In genomic region chr15:39756806-39757522, GRCh38 we compare ENCODE assay signal across 8 cellular contexts. TPM values are rescaled to one million over a fixed set of nuclear protein-coding genes. Genes with fewer than 3 reads are reported as not detected.
DNase-seq lines count a peak whose midpoint lies in the region; ATAC-seq and TF ChIP-seq lines count a peak whose summit lies in the region.

No MANE protein-coding gene starts in this region.

- H3K4me3 ChIP-seq in GM12875 (ENCODE audit: low read depth, low read length) (no peak overlapping the region), ascending aorta (no peak overlapping the region), uterus (no peak overlapping the region)

- DNase-seq in AML-193 (lab: John Stamatoyannopoulos, UW) (peak; percentile 58 to 67), NCI-H446 treated with DMSO at 0.1 percent for 48 hours (lab: John Stamatoyannopoulos, UW) (peak; percentile 65), ascending aorta (ENCODE audit: low spot score in 2 of 2) (no peak), left colon (no peak), uterus (peak in 1 of 2 donors; percentile 36)

- TF ChIP-seq CTCF in GM12875 (IDR thresholded peaks at IDR 0.05; ENCODE audit: borderline replicate concordance, insufficient read depth, low read depth, low read length) (peak; percentile 41; the same call in 1 of the 2 replicates), ascending aorta (IDR thresholded peaks at IDR 0.05) (peak; percentile 37 to 85 (median 68)), uterus (IDR thresholded peaks at IDR 0.05) (peak; percentile 61 to 84 (median 76))

- H3K36me3 ChIP-seq in ascending aorta (no peaks in the 10 kb centered on the region), uterus (no peaks in the 10 kb centered on the region)

- intact Hi-C loops in ascending aorta (cut with DNase I) (loop anchor here (2.0 to 10.0 kb wide), 4 partner anchors 70 to 1048 kb away; no protein-coding TSS in a partner anchor), left colon (cut with DNase I, micrococcal nuclease) (loop anchor here in 1 of 2 donors (10.0 kb wide), 2 partner anchors 162 to 1052 kb away; no protein-coding TSS in a partner anchor), uterus (cut with DNase I; ENCODE audit: low total_unique reads) (loop anchor here (5.0 kb wide), 1 partner anchor 1050 kb away; no protein-coding TSS in a partner anchor)

- H3K9me3 ChIP-seq in ascending aorta (no peaks in the 10 kb centered on the region), uterus (no peaks in the 10 kb centered on the region)

- H3K27me3 ChIP-seq in ascending aorta (no peaks in the 10 kb centered on the region), uterus (no peaks in the 10 kb centered on the region)

- H3K4me1 ChIP-seq in ascending aorta: no peaks in the 10 kb centered on the region
- H3K4me1 ChIP-seq in uterus: peaks cover 0 to 4% of the 10 kb centered on the region in 2 donors

- H3K27ac ChIP-seq in ascending aorta: no peak overlapping the region
- no peak overlapping the region for H3K27ac ChIP-seq in uterus

- ATAC-seq in left colon (peak; percentile 56), HG03196 (IDR thresholded peaks at IDR 0.05; ENCODE audit: unreplicated experiment) (no peak), GM19397 (IDR thresholded peaks at IDR 0.05; ENCODE audit: unreplicated experiment) (no peak)

- no peak for TF ChIP-seq POLR2A in uterus (IDR thresholded peaks at IDR 0.05)

RNA-seq across cellular contexts. Expression of gene FSIP1, which starts 25.7 kb away (rescaled TPM):
- total RNA-seq in ascending aorta: not detected
- total RNA-seq in left colon: 1 to 10 TPM; 8.2 to 8.6 TPM
- total RNA-seq in uterus: 1 to 10 TPM in 3 of 4 donors, under 1 TPM in 1; 0.77 to 4.3 (median 2.6) TPM

Comparison
In these comparisons a context has a peak if more than half of its experiments do, and no peak if none do; other contexts are left out.
1. DNase-seq: peak in AML-193 (2 of 2) and NCI-H446 treated with DMSO at 0.1 percent for 48 hours (single experiment); none in ascending aorta (0 of 2) and left colon (0 of 2).
2. Peak in every context shown above with its lines, with median percentiles within 50 percentile points of each other: CTCF ChIP-seq.